10 cellular contexts compared by ENCODE assay signal in the genomic region with DNA sequence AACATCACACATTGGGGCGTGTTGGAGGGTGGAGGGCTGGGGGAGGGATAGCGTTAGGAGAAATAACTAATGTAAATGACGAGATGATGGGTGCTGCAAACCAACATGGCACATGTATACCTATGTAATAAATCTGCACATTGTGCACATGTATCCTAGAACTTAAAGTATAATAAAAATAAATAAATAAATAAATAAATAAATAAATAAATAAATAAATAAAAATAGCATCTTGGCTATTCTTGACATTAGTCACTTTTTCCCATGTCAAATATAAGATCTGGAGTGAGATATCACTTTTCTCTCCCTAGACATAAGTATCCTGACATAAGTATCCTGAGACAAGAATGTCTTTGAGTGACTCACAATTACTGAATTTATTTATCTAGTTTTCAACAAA.
"Had no signal": no experiment of that assay in that cellular context is flagged by ENCODE, and none has a peak within 500 bp of the region (broad histone marks: within the 10 kb centered on the region; RNA-seq: fewer than 3 reads in every experiment).

No MANE protein-coding gene starts in this region.

- ATAC-seq: GM23338, HepG2 had no signal

- DNase-seq: H9, HCEC 1CT, HFFc6, Karpas-422, KBM-7 had no signal

- H2AFZ ChIP-seq: GM23338 had no signal

- H3K36me3 Mint-ChIP-seq: IgD-negative memory B cell had no signal

- H3K9me3 Mint-ChIP-seq: HFFc6 had no signal

- H3K4me1 Mint-ChIP-seq: GM23338, H9, IgD-negative memory B cell had no signal

- H3K27ac ChIP-seq: HL-60, KMS-11 had no signal

- H3K9ac ChIP-seq: KMS-11 had no signal

- H3K4me3 ChIP-seq: GM23338 had no signal

- H3K27ac Mint-ChIP-seq: GM23338, H9, HFFc6, IgD-negative memory B cell had no signal

- H3K27me3 Mint-ChIP-seq: IgD-negative memory B cell had no signal

- H3K4me2 ChIP-seq: GM23338, KMS-11 had no signal

- H3K4me3 Mint-ChIP-seq: GM23338, H9, HFFc6, IgD-negative memory B cell had no signal
